In genomic region chr1:36553591-36554417, GRCh38 we compare ENCODE assay signal across 8 cellular contexts.
A peak's percentile ranks its signal among the peaks of the same experiment; 100 is the strongest.
DNase-seq lines count a peak whose midpoint lies in the region; ATAC-seq, FAIRE-seq and TF ChIP-seq lines count a peak whose summit lies in the region.

No MANE protein-coding gene starts in this region.

- peak; percentile 71 for FAIRE-seq in HepG2 (lab: Jason Lieb, UNC)

- intact Hi-C loops in A673 (cut with micrococcal nuclease; ENCODE audit: unreplicated experiment) (no loop called here), HepG2 (cut with micrococcal nuclease; ENCODE audit: unreplicated experiment) (no loop called here)

- no peak for TF ChIP-seq EP300 in HepG2 (IDR thresholded peaks at IDR 0.05; ENCODE audit: low read depth in 2 of 2, low read length in 2 of 2)
- no peak for TF ChIP-seq EP300 in HepG2 (CRISPR knock-in tag; IDR thresholded peaks at IDR 0.05; ENCODE audit: borderline replicate concordance)

- H4K20me1 ChIP-seq in GM23248 (ENCODE audit: insufficient read depth): no peaks in the 10 kb centered on the region
- H4K20me1 ChIP-seq in HepG2 (ENCODE audit: insufficient read depth, low read length): no peaks in the 10 kb centered on the region

- H3K4me1 ChIP-seq in A673 (ENCODE audit: insufficient read depth, low read length, poor library complexity, severe bottlenecking) (no peaks in the 10 kb centered on the region), GM23248 (ENCODE audit: insufficient read depth) (no peaks in the 10 kb centered on the region), HepG2 (ENCODE audit: insufficient read depth, low read length) (no peaks in the 10 kb centered on the region)

- H3K4me2 ChIP-seq in GM23248 (ENCODE audit: unreplicated experiment): no peak overlapping the region
- H3K4me2 ChIP-seq in HepG2 (ENCODE audit: low read depth, low read length): no peak overlapping the region

- CTCF ChIA-PET in A673 (lab: Charles Lee): no interaction called here
- CTCF ChIA-PET in HepG2 (lab: Yijun Ruan, JAX; ENCODE audit: low intra/inter-chr PET ratio, low total read pairs): interaction anchor here (1.2 to 1.3 kb wide), 3 partner anchors 37 to 881 kb away, joined by 3 to 7 read pairs (median 4); no protein-coding TSS in a partner anchor

- peak; percentile 62; the same call in 1 of the 2 replicates for TF ChIP-seq RAD21 in HepG2 (CRISPR knock-in tag; IDR thresholded peaks at IDR 0.05)

- peak; percentile 60 to 68 for ATAC-seq in activated CD4-positive, CD25-positive, alpha-beta regulatory T cell treated with anti-CD3 and anti-CD28 coated beads, Interleukin-2, amount 50 U/mL, for 24 hours
- ATAC-seq in HepG2 (peak; percentile 99), GM21526 (IDR thresholded peaks at IDR 0.05; ENCODE audit: low FRiP score, unreplicated experiment) (no peak)

- 12 to 16% methylated on average over 20 of the region's 20 CpGs for WGBS in GM23248 (ENCODE audit: low coverage in 1 of 2, low lambda C conversion rate in 2 of 2, missing lambda C conversion rate in 2 of 2), 2 experiments
- 9% methylated on average over 16 of the region's 20 CpGs for WGBS in HepG2 (ENCODE audit: low lambda C conversion rate)

- H3K4me3 ChIP-seq in A673 (ENCODE audit: low read depth, low read length, poor library complexity, severe bottlenecking): no peak overlapping the region
- no peak overlapping the region for H3K4me3 ChIP-seq in GM23248
- no peak overlapping the region for H3K4me3 ChIP-seq in HepG2 (replicated peaks in 1 of 3; ENCODE audit: insufficient read depth in 1 of 3, low read depth in 2 of 3, low read length in 3 of 3)

- no TSS peak for BruUV-seq in A673 (replicated peaks; lab: Mats Ljungman, UMichigan)
- no TSS peak for BruUV-seq in HepG2 (replicated peaks; lab: Mats Ljungman, UMichigan)

- TF ChIP-seq CTCF in A673 (conservative IDR thresholded peaks at IDR 0.05; ENCODE audit: low read depth, low read length) (peak; percentile 89), HepG2 (CRISPR knock-in tag; IDR thresholded peaks at IDR 0.05) (peak; percentile 88)

- H3K9me3 ChIP-seq in A673 (ENCODE audit: low read depth, low read length, poor library complexity, severe bottlenecking) (no peaks in the 10 kb centered on the region), GM23248 (ENCODE audit: low read depth) (no peaks in the 10 kb centered on the region), HepG2 (ENCODE audit: low read length) (no peaks in the 10 kb centered on the region)

- no peaks in the 10 kb centered on the region for H3K9me2 ChIP-seq in GM23248 (ENCODE audit: insufficient read depth)

- POLR2A ChIA-PET in A673 (lab: Charles Lee; ENCODE audit: low non-redundant PET) (no interaction called here), HepG2 (lab: Yijun Ruan, JAX) (no interaction called here)

- H3K79me2 ChIP-seq in GM23248 (ENCODE audit: insufficient read depth) (no peaks in the 10 kb centered on the region), HepG2 (ENCODE audit: insufficient read depth, low read length) (no peaks in the 10 kb centered on the region)

- H3K36me3 ChIP-seq in A673 (ENCODE audit: insufficient read depth, low read length, poor library complexity, severe bottlenecking) (no peaks in the 10 kb centered on the region), GM23248 (ENCODE audit: low read depth) (no peaks in the 10 kb centered on the region), HepG2 (replicated peaks in 1 of 2; ENCODE audit: control insufficient read depth in 1 of 2, insufficient read depth in 2 of 2, low read length in 2 of 2) (no peaks in the 10 kb centered on the region)

- no peaks in the 10 kb centered on the region for H3F3A ChIP-seq in GM23248 (ENCODE audit: insufficient read depth)

- no peak overlapping the region for H2AFZ ChIP-seq in GM23248
- H2AFZ ChIP-seq in HepG2 (ENCODE audit: low read length): no peak overlapping the region

- DNase-seq in A673 (ENCODE audit: low spot score): peak; percentile 76
- peak; percentile 67 for DNase-seq in GM23248
- peak; percentile 31 for DNase-seq in NCI-H2196 treated with DMSO at 0.1 percent for 48 hours (lab: John Stamatoyannopoulos, UW; ENCODE audit: unreplicated experiment)
- DNase-seq in caudate nucleus (lab: John Stamatoyannopoulos, UW): peak in 45 of 61 donors; percentile 1 to 66 (median 21)
- DNase-seq in HepG2 (ENCODE audit: low spot score): peak; percentile 59
- DNase-seq in stimulated activated CD4-positive, alpha-beta T cell treated with anti-CD3 and anti-CD28 coated beads, Interleukin-4, amount 100 ng/mL, for 4 hours: peak; percentile 44 to 63

- no peak for TF ChIP-seq POLR2A in HepG2 (IDR thresholded peaks at IDR 0.05; ENCODE audit: insufficient read depth in 1 of 2, low read depth in 2 of 2, low read length in 2 of 2)

- in situ Hi-C loops in GM23248 (cut with MboI): no loop called here
- in situ Hi-C loops in HepG2 (cut with HindIII; ENCODE audit: extremely low pct_ligation_motif_present, low pct_unique_long_range_greater_than_20kb): loop anchor here (10.0 kb wide), 1 partner anchor 881 kb away; no protein-coding TSS in a partner anchor

- no peak overlapping the region for H3K27ac ChIP-seq in A673 (ENCODE audit: low read depth, low read length, poor library complexity, severe bottlenecking)
- H3K27ac ChIP-seq in GM23248: no peak overlapping the region
- no peak overlapping the region for H3K27ac ChIP-seq in caudate nucleus (ENCODE audit: low read depth, low read length)
- no peak overlapping the region for H3K27ac ChIP-seq in HepG2 (ENCODE audit: extremely low read length, insufficient read depth, low read length)

- H3K9ac ChIP-seq in GM23248: no peak overlapping the region
- H3K9ac ChIP-seq in HepG2 (ENCODE audit: insufficient read depth, low read depth, low read length): no peak overlapping the region

- H3K27me3 ChIP-seq in A673 (replicated peaks; ENCODE audit: insufficient read depth, low read depth, low read length, poor library complexity): peaks cover 69% of the 10 kb centered on the region
- H3K27me3 ChIP-seq in GM23248 (replicated peaks; ENCODE audit: insufficient read depth): peaks cover 23% of the 10 kb centered on the region
- H3K27me3 ChIP-seq in HepG2 (ENCODE audit: control insufficient read depth in 1 of 2, insufficient read depth in 2 of 2, low read length in 2 of 2): peaks cover 0 to 17% of the 10 kb centered on the region in 2 experiments; a peak in 3 of 5 replicates

TF ChIP-seq in HepG2, 621 proteins besides CTCF, POLR2A, EP300 and RAD21 (continues in another document):
- TF ChIP-seq RFX1 (IDR thresholded peaks at IDR 0.05) (no peak), REST (IDR thresholded peaks at IDR 0.05; ENCODE audit: borderline replicate concordance in 1 of 2, low read depth in 1 of 2, low read length in 2 of 2) (no peak), SMC3 (IDR thresholded peaks at IDR 0.05; ENCODE audit: low read length) (peak; percentile 20; the same call in 1 of the 2 replicates), RBM39 (IDR thresholded peaks at IDR 0.05; ENCODE audit: low read depth, low read length, poor library complexity, severe bottlenecking) (no peak), RBFOX2 (IDR thresholded peaks at IDR 0.05; ENCODE audit: low read depth, low read length) (no peak), PREB (CRISPR knock-in tag; IDR thresholded peaks at IDR 0.05) (no peak), ZNF768 (CRISPR knock-in tag; IDR thresholded peaks at IDR 0.05) (peak; percentile 49; the same call in 1 of the 2 replicates), STAG1 (CRISPR knock-in tag; IDR thresholded peaks at IDR 0.05) (peak; percentile 75), ZNF3 (CRISPR knock-in tag; IDR thresholded peaks at IDR 0.05) (0 out of 2 replicates have a peak, but pooled peaks have one; percentile 37)

Comparison
In these comparisons a context has a peak if more than half of its experiments do, and no peak if none do; other contexts are left out.
1. DNase-seq: peak in every context shown above with its lines; median percentile 76 in A673; 67 in GM23248; 59 in HepG2; 54 in stimulated activated CD4-positive, alpha-beta T cell treated with anti-CD3 and anti-CD28 coated beads, Interleukin-4, amount 100 ng/mL, for 4 hours; 31 in NCI-H2196 treated with DMSO at 0.1 percent for 48 hours; 21 in caudate nucleus.